ENCODE assay signal across 2 cellular contexts in the genomic region with DNA sequence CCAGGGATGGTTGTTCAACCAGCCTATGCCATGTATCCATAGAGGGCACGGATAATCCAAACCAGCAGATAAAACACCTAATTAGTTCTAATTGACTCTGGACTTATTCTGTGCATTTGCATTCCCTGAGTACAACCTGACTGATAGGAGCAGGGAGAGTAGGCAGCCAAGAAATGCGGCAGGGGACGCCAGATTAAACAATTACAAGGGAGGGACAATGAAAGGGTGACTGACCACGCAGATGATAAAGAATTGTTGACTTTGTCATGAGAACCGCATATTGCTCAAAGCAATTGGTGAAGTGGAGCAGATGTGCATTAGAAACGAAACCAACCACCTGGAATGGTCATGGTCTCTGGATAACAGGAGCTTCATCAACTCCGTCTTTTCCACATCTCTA.
TF ChIP-seq lines count a peak whose summit lies in the region.

No MANE protein-coding gene starts in this region.

TF ChIP-seq in HepG2, 621 proteins besides CTCF, POLR2A, EP300 and RAD21 (continued from another document):
- TF ChIP-seq ESRRA (CRISPR knock-in tag; IDR thresholded peaks at IDR 0.05; ENCODE audit: low read depth) (no peak), ZNF775 (CRISPR knock-in tag; IDR thresholded peaks at IDR 0.05; ENCODE audit: borderline replicate concordance) (no peak), MYC (CRISPR knock-in tag; IDR thresholded peaks at IDR 0.05; ENCODE audit: borderline replicate concordance) (no peak), SRSF1 (optimal IDR thresholded peaks at IDR 0.05; ENCODE audit: low read depth, low read length) (no peak), HMGA1 (CRISPR knock-in tag; conservative IDR thresholded peaks at IDR 0.05) (no peak), BCL6 (CRISPR knock-in tag; IDR thresholded peaks at IDR 0.05) (no peak), ZNF264 (CRISPR knock-in tag; IDR thresholded peaks at IDR 0.05) (no peak), ZNF431 (CRISPR knock-in tag; IDR thresholded peaks at IDR 0.05; ENCODE audit: borderline replicate concordance, low read depth) (no peak), ZNF510 (CRISPR knock-in tag; IDR thresholded peaks at IDR 0.05; ENCODE audit: low read depth) (no peak), ZNF121 (CRISPR knock-in tag; IDR thresholded peaks at IDR 0.05) (no peak)
- TF ChIP-seq, protein P1, sequence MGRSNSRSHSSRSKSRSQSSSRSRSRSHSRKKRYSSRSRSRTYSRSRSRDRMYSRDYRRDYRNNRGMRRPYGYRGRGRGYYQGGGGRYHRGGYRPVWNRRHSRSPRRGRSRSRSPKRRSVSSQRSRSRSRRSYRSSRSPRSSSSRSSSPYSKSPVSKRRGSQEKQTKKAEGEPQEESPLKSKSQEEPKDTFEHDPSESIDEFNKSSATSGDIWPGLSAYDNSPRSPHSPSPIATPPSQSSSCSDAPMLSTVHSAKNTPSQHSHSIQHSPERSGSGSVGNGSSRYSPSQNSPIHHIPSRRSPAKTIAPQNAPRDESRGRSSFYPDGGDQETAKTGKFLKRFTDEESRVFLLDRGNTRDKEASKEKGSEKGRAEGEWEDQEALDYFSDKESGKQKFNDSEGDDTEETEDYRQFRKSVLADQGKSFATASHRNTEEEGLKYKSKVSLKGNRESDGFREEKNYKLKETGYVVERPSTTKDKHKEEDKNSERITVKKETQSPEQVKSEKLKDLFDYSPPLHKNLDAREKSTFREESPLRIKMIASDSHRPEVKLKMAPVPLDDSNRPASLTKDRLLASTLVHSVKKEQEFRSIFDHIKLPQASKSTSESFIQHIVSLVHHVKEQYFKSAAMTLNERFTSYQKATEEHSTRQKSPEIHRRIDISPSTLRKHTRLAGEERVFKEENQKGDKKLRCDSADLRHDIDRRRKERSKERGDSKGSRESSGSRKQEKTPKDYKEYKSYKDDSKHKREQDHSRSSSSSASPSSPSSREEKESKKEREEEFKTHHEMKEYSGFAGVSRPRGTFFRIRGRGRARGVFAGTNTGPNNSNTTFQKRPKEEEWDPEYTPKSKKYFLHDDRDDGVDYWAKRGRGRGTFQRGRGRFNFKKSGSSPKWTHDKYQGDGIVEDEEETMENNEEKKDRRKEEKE (IDR thresholded peaks at IDR 0.05) = no peak
- TF ChIP-seq, protein P2, sequence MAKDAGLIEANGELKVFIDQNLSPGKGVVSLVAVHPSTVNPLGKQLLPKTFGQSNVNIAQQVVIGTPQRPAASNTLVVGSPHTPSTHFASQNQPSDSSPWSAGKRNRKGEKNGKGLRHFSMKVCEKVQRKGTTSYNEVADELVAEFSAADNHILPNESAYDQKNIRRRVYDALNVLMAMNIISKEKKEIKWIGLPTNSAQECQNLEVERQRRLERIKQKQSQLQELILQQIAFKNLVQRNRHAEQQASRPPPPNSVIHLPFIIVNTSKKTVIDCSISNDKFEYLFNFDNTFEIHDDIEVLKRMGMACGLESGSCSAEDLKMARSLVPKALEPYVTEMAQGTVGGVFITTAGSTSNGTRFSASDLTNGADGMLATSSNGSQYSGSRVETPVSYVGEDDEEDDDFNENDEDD (CRISPR knock-in tag; IDR thresholded peaks at IDR 0.05; ENCODE audit: borderline replicate concordance) = no peak

TF ChIP-seq in SK-N-SH treated with all-trans-retinoic acid at 6 μM for 48 hours, 23 proteins besides CTCF, POLR2A, EP300 and RAD21 (continued from another document):
- no peak for TF ChIP-seq BACH2 (CRISPR knock-in tag; IDR thresholded peaks at IDR 0.05; ENCODE audit: borderline replicate concordance)
- TF ChIP-seq ESRRG (CRISPR knock-in tag; IDR thresholded peaks at IDR 0.05) = no peak
- no peak for TF ChIP-seq TOX (CRISPR knock-in tag; IDR thresholded peaks at IDR 0.05; ENCODE audit: borderline replicate concordance)
- no peak for TF ChIP-seq OSR1 (CRISPR knock-in tag; IDR thresholded peaks at IDR 0.05)
- TF ChIP-seq, protein P3, sequence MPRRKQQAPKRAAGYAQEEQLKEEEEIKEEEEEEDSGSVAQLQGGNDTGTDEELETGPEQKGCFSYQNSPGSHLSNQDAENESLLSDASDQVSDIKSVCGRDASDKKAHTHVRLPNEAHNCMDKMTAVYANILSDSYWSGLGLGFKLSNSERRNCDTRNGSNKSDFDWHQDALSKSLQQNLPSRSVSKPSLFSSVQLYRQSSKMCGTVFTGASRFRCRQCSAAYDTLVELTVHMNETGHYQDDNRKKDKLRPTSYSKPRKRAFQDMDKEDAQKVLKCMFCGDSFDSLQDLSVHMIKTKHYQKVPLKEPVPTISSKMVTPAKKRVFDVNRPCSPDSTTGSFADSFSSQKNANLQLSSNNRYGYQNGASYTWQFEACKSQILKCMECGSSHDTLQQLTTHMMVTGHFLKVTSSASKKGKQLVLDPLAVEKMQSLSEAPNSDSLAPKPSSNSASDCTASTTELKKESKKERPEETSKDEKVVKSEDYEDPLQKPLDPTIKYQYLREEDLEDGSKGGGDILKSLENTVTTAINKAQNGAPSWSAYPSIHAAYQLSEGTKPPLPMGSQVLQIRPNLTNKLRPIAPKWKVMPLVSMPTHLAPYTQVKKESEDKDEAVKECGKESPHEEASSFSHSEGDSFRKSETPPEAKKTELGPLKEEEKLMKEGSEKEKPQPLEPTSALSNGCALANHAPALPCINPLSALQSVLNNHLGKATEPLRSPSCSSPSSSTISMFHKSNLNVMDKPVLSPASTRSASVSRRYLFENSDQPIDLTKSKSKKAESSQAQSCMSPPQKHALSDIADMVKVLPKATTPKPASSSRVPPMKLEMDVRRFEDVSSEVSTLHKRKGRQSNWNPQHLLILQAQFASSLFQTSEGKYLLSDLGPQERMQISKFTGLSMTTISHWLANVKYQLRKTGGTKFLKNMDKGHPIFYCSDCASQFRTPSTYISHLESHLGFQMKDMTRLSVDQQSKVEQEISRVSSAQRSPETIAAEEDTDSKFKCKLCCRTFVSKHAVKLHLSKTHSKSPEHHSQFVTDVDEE (CRISPR knock-in tag; IDR thresholded peaks at IDR 0.05) = no peak
- TF ChIP-seq ZC3H10 (CRISPR knock-in tag; IDR thresholded peaks at IDR 0.05) = no peak
- TF ChIP-seq, protein P4, sequence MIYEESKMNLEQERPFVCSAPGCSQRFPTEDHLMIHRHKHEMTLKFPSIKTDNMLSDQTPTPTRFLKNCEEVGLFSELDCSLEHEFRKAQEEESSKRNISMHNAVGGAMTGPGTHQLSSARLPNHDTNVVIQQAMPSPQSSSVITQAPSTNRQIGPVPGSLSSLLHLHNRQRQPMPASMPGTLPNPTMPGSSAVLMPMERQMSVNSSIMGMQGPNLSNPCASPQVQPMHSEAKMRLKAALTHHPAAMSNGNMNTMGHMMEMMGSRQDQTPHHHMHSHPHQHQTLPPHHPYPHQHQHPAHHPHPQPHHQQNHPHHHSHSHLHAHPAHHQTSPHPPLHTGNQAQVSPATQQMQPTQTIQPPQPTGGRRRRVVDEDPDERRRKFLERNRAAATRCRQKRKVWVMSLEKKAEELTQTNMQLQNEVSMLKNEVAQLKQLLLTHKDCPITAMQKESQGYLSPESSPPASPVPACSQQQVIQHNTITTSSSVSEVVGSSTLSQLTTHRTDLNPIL (CRISPR knock-in tag; IDR thresholded peaks at IDR 0.05; ENCODE audit: low read depth) = no peak
- TF ChIP-seq ZNF8 (CRISPR knock-in tag; IDR thresholded peaks at IDR 0.05) = no peak
- no peak for TF ChIP-seq ZNF565 (CRISPR knock-in tag; conservative IDR thresholded peaks at IDR 0.05; ENCODE audit: low read depth)
- no peak for TF ChIP-seq ZFP3 (CRISPR knock-in tag; IDR thresholded peaks at IDR 0.05)
- no peak for TF ChIP-seq ISL1 (CRISPR knock-in tag; IDR thresholded peaks at IDR 0.05)
- TF ChIP-seq PPARA (CRISPR knock-in tag; IDR thresholded peaks at IDR 0.05; ENCODE audit: borderline replicate concordance) = no peak
- TF ChIP-seq SNAI2 (CRISPR knock-in tag; IDR thresholded peaks at IDR 0.05) = no peak
- no peak for TF ChIP-seq RARB (CRISPR knock-in tag; IDR thresholded peaks at IDR 0.05)
- TF ChIP-seq CSDC2 (CRISPR knock-in tag; IDR thresholded peaks at IDR 0.05) = no peak
- no peak for TF ChIP-seq TCF4 (CRISPR knock-in tag; IDR thresholded peaks at IDR 0.05; ENCODE audit: borderline replicate concordance)
TF ChIP-seq in SK-N-SH treated with all-trans-retinoic acid at 6 μM for 48 hours: peak in this region for 0.
